11 cellular contexts compared by ENCODE assay signal in genomic region chrX:39645059-39645895, GRCh38.
DNase-seq lines count a peak whose midpoint lies in the region; ATAC-seq and TF ChIP-seq lines count a peak whose summit lies in the region.
"Had no signal": no experiment of that assay in that cellular context is flagged by ENCODE, and none has a peak within 500 bp of the region (broad histone marks: within the 10 kb centered on the region; RNA-seq: fewer than 3 reads in every experiment).

No MANE protein-coding gene starts in this region.

- 74% methylated on average over 22 of the region's 22 CpGs for WGBS in hepatocyte (ENCODE audit: low lambda C conversion rate, missing lambda C conversion rate)

- peaks cover 14% of the 10 kb centered on the region for H3K4me1 ChIP-seq in hepatocyte (ENCODE audit: insufficient read depth)
- H3K4me1 ChIP-seq: A549 had no signal

- H3K4me2 ChIP-seq in hepatocyte: no peak overlapping the region
- H3K4me2 ChIP-seq: A549 had no signal

- H3K36me3 ChIP-seq in hepatocyte (replicated peaks; ENCODE audit: insufficient read depth, low read depth): no peaks in the 10 kb centered on the region

- ATAC-seq in GM21619 (IDR thresholded peaks at IDR 0.05; ENCODE audit: unreplicated experiment): no peak
- ATAC-seq: A549 had no signal

- no peaks in the 10 kb centered on the region for H4K20me1 ChIP-seq in hepatocyte (ENCODE audit: insufficient read depth, poor library complexity, severe bottlenecking)

- H3K27ac Mint-ChIP-seq in activated naive CD8-positive, alpha-beta T cell treated with anti-CD3 and anti-CD28 coated beads for 36 hours: peak overlapping the region; percentile 20
- H3K27ac Mint-ChIP-seq in stimulated activated naive CD8-positive, alpha-beta T cell treated with anti-CD3 and anti-CD28 coated beads, Interleukin-15, Interleukin-2, amounts not matched to agents 100 ng/mL and 50 ng/mL, for 24 hours: peak overlapping the region; percentile 11
- H3K27ac Mint-ChIP-seq: activated naive CD4-positive, alpha-beta T cell treated with anti-CD3 and anti-CD28 coated beads, Interleukin-2, amount 50 U/mL, for 24 hours had no signal

- peaks cover 17% of the 10 kb centered on the region for H3K4me1 Mint-ChIP-seq in activated naive CD8-positive, alpha-beta T cell treated with anti-CD3 and anti-CD28 coated beads for 36 hours
- H3K4me1 Mint-ChIP-seq in stimulated activated naive CD8-positive, alpha-beta T cell treated with anti-CD3 and anti-CD28 coated beads, Interleukin-15, Interleukin-2, amounts not matched to agents 100 ng/mL and 50 ng/mL, for 24 hours (ENCODE audit: low read depth): peaks cover 32% of the 10 kb centered on the region

- H3K9me2 ChIP-seq in hepatocyte (replicated peaks; ENCODE audit: insufficient read depth): no peaks in the 10 kb centered on the region

- no peak overlapping the region for H3K4me3 Mint-ChIP-seq in activated naive CD8-positive, alpha-beta T cell treated with anti-CD3 and anti-CD28 coated beads for 36 hours
- no peak overlapping the region for H3K4me3 Mint-ChIP-seq in stimulated activated naive CD8-positive, alpha-beta T cell treated with anti-CD3 and anti-CD28 coated beads, Interleukin-15, Interleukin-2, amounts not matched to agents 100 ng/mL and 50 ng/mL, for 24 hours
- H3K4me3 Mint-ChIP-seq: activated naive CD4-positive, alpha-beta T cell treated with anti-CD3 and anti-CD28 coated beads, Interleukin-2, amount 50 U/mL, for 24 hours had no signal

- H3K79me2 ChIP-seq in hepatocyte: no peaks in the 10 kb centered on the region

- no peaks in the 10 kb centered on the region for H3K27me3 Mint-ChIP-seq in activated naive CD8-positive, alpha-beta T cell treated with anti-CD3 and anti-CD28 coated beads for 36 hours
- H3K27me3 Mint-ChIP-seq in stimulated activated naive CD8-positive, alpha-beta T cell treated with anti-CD3 and anti-CD28 coated beads, Interleukin-15, Interleukin-2, amounts not matched to agents 100 ng/mL and 50 ng/mL, for 24 hours: no peaks in the 10 kb centered on the region
- H3K27me3 Mint-ChIP-seq: activated naive CD4-positive, alpha-beta T cell treated with anti-CD3 and anti-CD28 coated beads, Interleukin-2, amount 50 U/mL, for 24 hours had no signal

- peak overlapping the region; percentile 42 for H3K27ac ChIP-seq in hepatocyte
- H3K27ac ChIP-seq: A549 had no signal

- DNase-seq in NOMO-1 treated with DMSO at 0.1 percent for 48 hours (lab: John Stamatoyannopoulos, UW; ENCODE audit: unreplicated experiment) (peak; percentile 32), NOMO-1 treated with dmso at 0.1 percent for 144 hours (lab: John Stamatoyannopoulos, UW; ENCODE audit: unreplicated experiment) (no peak), hepatocyte (ENCODE audit: low spot score) (peak; percentile 63), D341Med (ENCODE audit: low spot score) (no peak)
- peak; percentile 21 for DNase-seq in activated naive CD8-positive, alpha-beta T cell treated with anti-CD3 and anti-CD28 coated beads for 36 hours
- no peak for DNase-seq in activated CD4-positive, CD25-positive, alpha-beta regulatory T cell (lab: John Stamatoyannopoulos, UW)
- DNase-seq: OCI-M1 had no signal

- no peaks in the 10 kb centered on the region for H3K27me3 ChIP-seq in hepatocyte

- H2AFZ ChIP-seq in hepatocyte: no peak overlapping the region

- no peaks in the 10 kb centered on the region for H3K9me3 Mint-ChIP-seq in activated naive CD8-positive, alpha-beta T cell treated with anti-CD3 and anti-CD28 coated beads for 36 hours
- no peaks in the 10 kb centered on the region for H3K9me3 Mint-ChIP-seq in stimulated activated naive CD8-positive, alpha-beta T cell treated with anti-CD3 and anti-CD28 coated beads, Interleukin-15, Interleukin-2, amounts not matched to agents 100 ng/mL and 50 ng/mL, for 24 hours
- H3K9me3 Mint-ChIP-seq: activated naive CD4-positive, alpha-beta T cell treated with anti-CD3 and anti-CD28 coated beads, Interleukin-2, amount 50 U/mL, for 24 hours had no signal

- TF ChIP-seq CTCF in hepatocyte (IDR thresholded peaks at IDR 0.05; ENCODE audit: poor library complexity): no peak

- H3K36me3 Mint-ChIP-seq in activated naive CD8-positive, alpha-beta T cell treated with anti-CD3 and anti-CD28 coated beads for 36 hours: peaks cover 1% of the 10 kb centered on the region
- H3K36me3 Mint-ChIP-seq in stimulated activated naive CD8-positive, alpha-beta T cell treated with anti-CD3 and anti-CD28 coated beads, Interleukin-15, Interleukin-2, amounts not matched to agents 100 ng/mL and 50 ng/mL, for 24 hours (ENCODE audit: low read depth): no peaks in the 10 kb centered on the region
- H3K36me3 Mint-ChIP-seq: activated naive CD4-positive, alpha-beta T cell treated with anti-CD3 and anti-CD28 coated beads, Interleukin-2, amount 50 U/mL, for 24 hours had no signal

- no peaks in the 10 kb centered on the region for H3K9me3 ChIP-seq in hepatocyte (ENCODE audit: low read depth)
- H3K9me3 ChIP-seq: A549 had no signal

- no peak overlapping the region for H3K4me3 ChIP-seq in hepatocyte
- H3K4me3 ChIP-seq: A549 had no signal

Comparison
In these comparisons a context has a peak if more than half of its experiments do, and no peak if none do; other contexts are left out.
1. DNase-seq: peak in NOMO-1 treated with DMSO at 0.1 percent for 48 hours (single experiment), activated naive CD8-positive, alpha-beta T cell treated with anti-CD3 and anti-CD28 coated beads for 36 hours (single experiment) and hepatocyte (single experiment); none in NOMO-1 treated with dmso at 0.1 percent for 144 hours (single experiment), activated CD4-positive, CD25-positive, alpha-beta regulatory T cell (0 of 4) and D341Med (single experiment).